Comparison of ENCODE assay signal across 8 cellular contexts in the genomic region with DNA sequence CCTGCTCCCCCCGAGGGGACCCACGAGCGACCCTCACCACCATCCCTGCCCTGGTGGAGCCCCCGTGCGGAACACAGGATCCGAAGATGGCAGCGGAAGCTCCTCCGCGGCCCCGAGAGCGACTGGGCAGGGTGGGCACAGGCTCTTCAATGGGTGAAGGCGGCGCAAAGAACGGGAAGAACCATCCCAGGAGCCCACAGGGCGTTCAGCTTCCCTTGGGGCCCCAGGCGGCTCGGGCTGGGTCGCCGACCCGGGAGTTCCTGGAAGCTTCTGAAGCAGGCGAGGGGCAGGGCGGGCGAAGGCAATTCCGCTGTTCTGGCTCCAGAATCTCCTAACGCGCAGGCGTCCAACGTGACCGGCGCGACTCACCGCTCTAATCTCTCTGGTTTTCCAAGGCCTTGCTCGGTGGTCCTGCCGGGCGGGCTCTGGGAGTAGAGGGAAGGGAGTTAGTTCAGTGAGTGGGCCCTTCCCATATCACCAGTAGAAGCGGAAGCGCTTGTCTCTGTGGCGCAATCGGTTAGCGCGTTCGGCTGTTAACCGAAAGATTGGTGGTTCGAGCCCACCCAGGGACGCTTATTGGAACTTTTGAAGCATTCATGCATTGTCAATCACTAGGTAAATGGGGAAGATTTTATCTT. TPM values are rescaled to one million over a fixed set of nuclear protein-coding genes. Genes with fewer than 3 reads are reported as not detected.
DNase-seq lines count a peak whose midpoint lies in the region; ATAC-seq and TF ChIP-seq lines count a peak whose summit lies in the region.
"Not testable (repeated sequence)": the region's sequence is repeated elsewhere in the genome, so short reads cannot be mapped to it uniquely, and the experiment has no call there.

No MANE protein-coding gene starts in this region.

- H3K4me3 ChIP-seq in astrocyte of the cerebellum (ENCODE audit: low read depth, low read length) (peak overlapping the region; percentile 37), skeletal muscle cell (ENCODE audit: low read depth, low read length) (peak overlapping the region; percentile 56), thyroid gland (replicated peaks in 1 of 3) (peak overlapping the region; percentile 11 to 43 (median 40))

- peaks cover 16% of the 10 kb centered on the region for H3K4me1 Mint-ChIP-seq in activated CD4-positive, alpha-beta T cell treated with anti-CD3 and anti-CD28 coated beads, Interleukin-2, amount 10 ng/mL, durations not matched to agents 24 days and 14 days

- not testable (repeated sequence) for H3K27me3 ChIP-seq in foreskin keratinocyte, thyroid gland

- WGBS in thyroid gland, 2 donors, result 4 to 8% methylated on average over 36 to 44 of the region's 45 CpGs

- H3K27ac ChIP-seq in foreskin keratinocyte, result peak overlapping the region; percentile 65
- peak overlapping the region; percentile 74 to 91 (median 83) for H3K27ac ChIP-seq in thyroid gland

- H3K27ac Mint-ChIP-seq in activated CD4-positive, alpha-beta T cell treated with anti-CD3 and anti-CD28 coated beads, Interleukin-2, amount 10 ng/mL, durations not matched to agents 24 days and 14 days, result peak overlapping the region; percentile 80

- H3K9me3 ChIP-seq in thyroid gland, result not testable (repeated sequence)

- DNase-seq in EL (peak; percentile 70), NCI-H2227 treated with DMSO at 0.1 percent for 48 hours (lab: John Stamatoyannopoulos, UW) (peak; percentile 97), foreskin keratinocyte (peak; percentile 74 to 88), medulla oblongata (ENCODE audit: extremely low spot score) (peak; percentile 94), thyroid gland (peak; percentile 83 to 87)
- peak; percentile 80 for DNase-seq in activated CD4-positive, alpha-beta T cell treated with anti-CD3 and anti-CD28 coated beads, Interleukin-2, amount 10 ng/mL, durations not matched to agents 24 days and 14 days
- not testable (repeated sequence) for DNase-seq in astrocyte of the cerebellum (ENCODE audit: low read depth); skeletal muscle cell (ENCODE audit: low read depth)

- in situ Hi-C loops in astrocyte of the cerebellum (cut with HindIII; ENCODE audit: low sequenced_read_pairs), result not testable (repeated sequence)

- H3K27me3 Mint-ChIP-seq in activated CD4-positive, alpha-beta T cell treated with anti-CD3 and anti-CD28 coated beads, Interleukin-2, amount 10 ng/mL, durations not matched to agents 24 days and 14 days, result peaks cover 69% of the 10 kb centered on the region

- TF ChIP-seq CTCF in astrocyte of the cerebellum (IDR thresholded peaks at IDR 0.05; ENCODE audit: low read depth, low read length, missing control alignments), result not testable (repeated sequence)
- TF ChIP-seq CTCF in foreskin keratinocyte (conservative IDR thresholded peaks at IDR 0.05) (peak; percentile 46), thyroid gland (IDR thresholded peaks at IDR 0.05) (peak in 2 of 6 experiments; percentile 15 to 30)

- intact Hi-C loops in activated CD4-positive, alpha-beta T cell treated with anti-CD3 and anti-CD28 coated beads, Interleukin-2, amount 10 ng/mL, durations not matched to agents 24 days and 14 days (cut with micrococcal nuclease); thyroid gland (cut with DNase I): not testable (repeated sequence)

- ATAC-seq in foreskin keratinocyte, result peak; percentile 97

- H3K36me3 ChIP-seq in thyroid gland, result not testable (repeated sequence)

- not testable (repeated sequence) for H3K9me3 Mint-ChIP-seq in activated CD4-positive, alpha-beta T cell treated with anti-CD3 and anti-CD28 coated beads, Interleukin-2, amount 10 ng/mL, durations not matched to agents 24 days and 14 days

- peak in 1 of 2 donors; percentile 77 for TF ChIP-seq POLR2A in thyroid gland (IDR thresholded peaks at IDR 0.05)

- peak overlapping the region; percentile 83 for H3K4me3 Mint-ChIP-seq in activated CD4-positive, alpha-beta T cell treated with anti-CD3 and anti-CD28 coated beads, Interleukin-2, amount 10 ng/mL, durations not matched to agents 24 days and 14 days

- H3K4me1 ChIP-seq in foreskin keratinocyte, thyroid gland: not testable (repeated sequence)

- not testable (repeated sequence) for H3K36me3 Mint-ChIP-seq in activated CD4-positive, alpha-beta T cell treated with anti-CD3 and anti-CD28 coated beads, Interleukin-2, amount 10 ng/mL, durations not matched to agents 24 days and 14 days (ENCODE audit: low read depth)

RNA-seq across cellular contexts. Expression of gene RNU1-2, which starts 6.5 kb away (rescaled TPM):
- 1,962 and 2,189 TPM in 2 replicates for total RNA-seq in activated CD4-positive, alpha-beta T cell treated with anti-CD3 and anti-CD28 coated beads, Interleukin-2, amount 10 ng/mL, durations not matched to agents 24 days and 14 days
- total RNA-seq in foreskin keratinocyte, result 2,556 and 4,441 TPM in 2 replicates
- polyA plus RNA-seq in foreskin keratinocyte, result not detected in 2 replicates
- under 1 TPM; under 0.01 TPM for total RNA-seq in thyroid gland

RNA-seq across cellular contexts. Expression of gene CROCC, which starts 32.4 kb away (rescaled TPM):
- 23.4 and 27.0 TPM in 2 replicates for total RNA-seq in activated CD4-positive, alpha-beta T cell treated with anti-CD3 and anti-CD28 coated beads, Interleukin-2, amount 10 ng/mL, durations not matched to agents 24 days and 14 days
- 17.1 and 17.2 TPM in 2 replicates for total RNA-seq in foreskin keratinocyte
- 8.1 and 8.8 TPM in 2 replicates for polyA plus RNA-seq in foreskin keratinocyte
- total RNA-seq in thyroid gland, result 10 to 100 TPM; 15.2 to 33.1 (median 22.1) TPM

Comparison
In these comparisons a context has a peak if more than half of its experiments do, and no peak if none do; other contexts are left out.
1. RNA of gene RNU1-2, which starts 6.5 kb away (total RNA-seq): 2,556 to 4,441 TPM in foreskin keratinocyte and 1,962 to 2,189 TPM in activated CD4-positive, alpha-beta T cell treated with anti-CD3 and anti-CD28 coated beads, Interleukin-2, amount 10 ng/mL, durations not matched to agents 24 days and 14 days; under 0.01 TPM in thyroid gland; every median in the first group is over 1,000 times any median in the second.
2. Peak in every context shown above with its lines, with median percentiles within 50 percentile points of each other: H3K4me3 ChIP-seq.